32 cellular contexts compared by ENCODE assay signal in the genomic region with DNA sequence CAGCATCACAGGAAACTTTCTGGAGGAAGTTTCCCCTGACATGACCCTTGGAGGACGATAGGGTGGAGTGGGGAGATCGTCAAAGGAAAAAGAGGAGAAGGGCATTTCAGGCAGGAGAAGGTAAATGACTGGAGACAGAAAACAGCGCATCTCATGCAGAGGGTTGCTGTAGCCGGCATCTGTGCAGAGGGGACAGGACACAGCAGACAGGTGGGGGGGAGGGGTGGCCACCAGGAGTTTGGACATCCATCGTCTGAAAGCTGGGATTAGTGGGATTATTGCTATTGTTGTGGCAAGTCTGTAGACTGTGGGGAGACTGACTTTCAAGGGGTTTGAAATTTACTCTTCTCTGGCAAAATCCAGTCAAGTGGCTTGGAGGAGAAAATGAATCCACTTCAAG.
"Had no signal": no experiment of that assay in that cellular context is flagged by ENCODE, and none has a peak within 500 bp of the region (broad histone marks: within the 10 kb centered on the region; RNA-seq: fewer than 3 reads in every experiment).

No MANE protein-coding gene starts in this region.

- H3K27ac ChIP-seq: ascending aorta, breast epithelium, cardiac muscle cell, colonic mucosa, esophagus muscularis mucosa, foreskin keratinocyte, gastrocnemius medialis, heart left ventricle had no signal

- H3K27me3 ChIP-seq: ascending aorta, breast epithelium, cardiac muscle cell, colonic mucosa, esophagus muscularis mucosa, gastrocnemius medialis had no signal

- H3K9me3 ChIP-seq: ascending aorta, breast epithelium, colonic mucosa, esophagus muscularis mucosa, gastrocnemius medialis, heart left ventricle had no signal

- H3K27me3 Mint-ChIP-seq: activated CD4-positive, alpha-beta memory T cell treated with anti-CD3 and anti-CD28 coated beads for 36 hours; activated CD4-positive, alpha-beta T cell treated with anti-CD3 and anti-CD28 coated beads, Interleukin-2, amount 10 ng/mL, durations not matched to agents 24 days and 14 days; activated naive CD4-positive, alpha-beta T cell treated with anti-CD3 and anti-CD28 coated beads, Interleukin-2, amount 10 ng/mL, durations not matched to agents 7 days and 5 days; brain; T-helper 17 cell had no signal

- DNase-seq: activated CD4-positive, alpha-beta memory T cell treated with anti-CD3 and anti-CD28 coated beads for 36 hours; activated CD4-positive, alpha-beta T cell treated with anti-CD3 and anti-CD28 coated beads for 36 hours; activated CD4-positive, alpha-beta T cell treated with anti-CD3 and anti-CD28 coated beads, Interleukin-2, amount 10 ng/mL, durations not matched to agents 24 days and 14 days; activated CD4-positive, CD25-positive, alpha-beta regulatory T cell; activated CD4-positive, CD25-positive, alpha-beta regulatory T cell treated with anti-CD3 and anti-CD28 coated beads, Interleukin-2, amount 50 U/mL, for 72 hours; activated CD8-positive, alpha-beta memory T cell treated with anti-CD3 and anti-CD28 coated beads, Interleukin-2, amount 50 U/mL, for 48 hours; activated gamma-delta T cell; activated naive CD4-positive, alpha-beta T cell; activated naive CD4-positive, alpha-beta T cell treated with anti-CD3 and anti-CD28 coated beads, Interleukin-2, amount 10 ng/mL, durations not matched to agents 7 days and 5 days; activated naive CD8-positive, alpha-beta T cell treated with anti-CD3 and anti-CD28 coated beads, Interleukin-2, amount 10 ng/mL, durations not matched to agents 7 days and 5 days; activated T-cell treated with anti-CD3 and anti-CD28 coated beads for 4 hours; activated T-cell treated with anti-CD3 and anti-CD28 coated beads, Interleukin-2, amount 50 U/mL, for 24 hours; activated T-cell treated with anti-CD3 and anti-CD28 coated beads, Interleukin-2, amount 50 U/mL, for 72 hours; central memory CD4-positive, alpha-beta T cell; cerebellar nuclear complex; colonic mucosa; effector memory CD8-positive, alpha-beta T cell; erythroblast; foreskin keratinocyte; gastrocnemius medialis; glutamatergic neuron; heart left ventricle; T-helper 1 cell; T-helper 17 cell; T1000 had no signal

- H3K4me3 ChIP-seq: ascending aorta, breast epithelium, cardiac muscle cell, colonic mucosa, esophagus muscularis mucosa, gastrocnemius medialis, heart left ventricle had no signal

- H3K27ac Mint-ChIP-seq: activated CD4-positive, alpha-beta memory T cell treated with anti-CD3 and anti-CD28 coated beads for 36 hours; activated CD4-positive, alpha-beta T cell treated with anti-CD3 and anti-CD28 coated beads for 36 hours; activated CD4-positive, alpha-beta T cell treated with anti-CD3 and anti-CD28 coated beads, Interleukin-2, amount 10 ng/mL, durations not matched to agents 24 days and 14 days; activated naive CD4-positive, alpha-beta T cell treated with anti-CD3 and anti-CD28 coated beads, Interleukin-2, amount 10 ng/mL, durations not matched to agents 7 days and 5 days; activated naive CD4-positive, alpha-beta T cell treated with anti-CD3 and anti-CD28 coated beads, Interleukin-2, amount 50 U/mL, for 72 hours; activated naive CD8-positive, alpha-beta T cell treated with anti-CD3 and anti-CD28 coated beads, Interleukin-2, amount 10 ng/mL, durations not matched to agents 7 days and 5 days; activated T-cell treated with anti-CD3 and anti-CD28 coated beads, Interleukin-2, amount 50 U/mL, for 24 hours; activated T-cell treated with anti-CD3 and anti-CD28 coated beads, Interleukin-2, amount 50 U/mL, for 72 hours; effector memory CD8-positive, alpha-beta T cell; T-helper 17 cell; T-helper 2 cell treated with Interferon-gamma antibody and Interleukin-4, amounts not matched to agents 5 μg/mL and 100 μg/mL, for 36 hours had no signal

- H3K36me3 Mint-ChIP-seq: activated CD4-positive, alpha-beta memory T cell treated with anti-CD3 and anti-CD28 coated beads for 36 hours; activated naive CD4-positive, alpha-beta T cell treated with anti-CD3 and anti-CD28 coated beads, Interleukin-2, amount 10 ng/mL, durations not matched to agents 7 days and 5 days; activated naive CD4-positive, alpha-beta T cell treated with anti-CD3 and anti-CD28 coated beads, Interleukin-2, amount 50 U/mL, for 72 hours; activated naive CD8-positive, alpha-beta T cell treated with anti-CD3 and anti-CD28 coated beads, Interleukin-2, amount 10 ng/mL, durations not matched to agents 7 days and 5 days; brain had no signal

- H3K9me3 Mint-ChIP-seq: activated CD4-positive, alpha-beta memory T cell treated with anti-CD3 and anti-CD28 coated beads for 36 hours; activated CD4-positive, alpha-beta T cell treated with anti-CD3 and anti-CD28 coated beads, Interleukin-2, amount 10 ng/mL, durations not matched to agents 24 days and 14 days; activated naive CD4-positive, alpha-beta T cell treated with anti-CD3 and anti-CD28 coated beads, Interleukin-2, amount 10 ng/mL, durations not matched to agents 7 days and 5 days; activated T-cell treated with anti-CD3 and anti-CD28 coated beads, Interleukin-2, amount 50 U/mL, for 24 hours; activated T-cell treated with anti-CD3 and anti-CD28 coated beads, Interleukin-2, amount 50 U/mL, for 72 hours; brain; effector memory CD8-positive, alpha-beta T cell; T-helper 2 cell treated with Interferon-gamma antibody and Interleukin-4, amounts not matched to agents 5 μg/mL and 100 μg/mL, for 36 hours had no signal

- H3K4me1 Mint-ChIP-seq: activated CD4-positive, alpha-beta T cell treated with anti-CD3 and anti-CD28 coated beads for 36 hours; activated CD4-positive, alpha-beta T cell treated with anti-CD3 and anti-CD28 coated beads, Interleukin-2, amount 10 ng/mL, durations not matched to agents 24 days and 14 days; activated naive CD4-positive, alpha-beta T cell treated with anti-CD3 and anti-CD28 coated beads, Interleukin-2, amount 10 ng/mL, durations not matched to agents 7 days and 5 days; activated naive CD8-positive, alpha-beta T cell treated with anti-CD3 and anti-CD28 coated beads, Interleukin-2, amount 10 ng/mL, durations not matched to agents 7 days and 5 days; T-helper 17 cell had no signal

- H3K4me1 ChIP-seq: ascending aorta, breast epithelium, colonic mucosa, esophagus muscularis mucosa, foreskin keratinocyte, gastrocnemius medialis, heart left ventricle had no signal

- ATAC-seq: activated CD4-positive, alpha-beta T cell treated with anti-CD3 and anti-CD28 coated beads for 36 hours; activated naive CD4-positive, alpha-beta T cell treated with anti-CD3 and anti-CD28 coated beads, Interleukin-2, amount 50 U/mL, for 72 hours; activated T-cell treated with anti-CD3 and anti-CD28 coated beads, Interleukin-2, amount 50 U/mL, for 72 hours; effector memory CD8-positive, alpha-beta T cell; foreskin keratinocyte; gastrocnemius medialis; heart left ventricle; T-helper 17 cell had no signal

- H3K36me3 ChIP-seq: ascending aorta, breast epithelium, cardiac muscle cell, colonic mucosa, esophagus muscularis mucosa, gastrocnemius medialis, heart left ventricle had no signal

- H3K4me3 Mint-ChIP-seq: activated CD4-positive, alpha-beta memory T cell treated with anti-CD3 and anti-CD28 coated beads for 36 hours; activated CD4-positive, alpha-beta T cell treated with anti-CD3 and anti-CD28 coated beads for 36 hours; activated CD4-positive, alpha-beta T cell treated with anti-CD3 and anti-CD28 coated beads, Interleukin-2, amount 10 ng/mL, durations not matched to agents 24 days and 14 days; activated naive CD4-positive, alpha-beta T cell treated with anti-CD3 and anti-CD28 coated beads, Interleukin-2, amount 10 ng/mL, durations not matched to agents 7 days and 5 days; activated naive CD8-positive, alpha-beta T cell treated with anti-CD3 and anti-CD28 coated beads, Interleukin-2, amount 10 ng/mL, durations not matched to agents 7 days and 5 days; activated T-cell treated with anti-CD3 and anti-CD28 coated beads, Interleukin-2, amount 50 U/mL, for 24 hours; activated T-cell treated with anti-CD3 and anti-CD28 coated beads, Interleukin-2, amount 50 U/mL, for 72 hours; brain; effector memory CD8-positive, alpha-beta T cell; T-helper 17 cell; T-helper 2 cell treated with Interferon-gamma antibody and Interleukin-4, amounts not matched to agents 5 μg/mL and 100 μg/mL, for 36 hours had no signal
